In the genomic region with DNA sequence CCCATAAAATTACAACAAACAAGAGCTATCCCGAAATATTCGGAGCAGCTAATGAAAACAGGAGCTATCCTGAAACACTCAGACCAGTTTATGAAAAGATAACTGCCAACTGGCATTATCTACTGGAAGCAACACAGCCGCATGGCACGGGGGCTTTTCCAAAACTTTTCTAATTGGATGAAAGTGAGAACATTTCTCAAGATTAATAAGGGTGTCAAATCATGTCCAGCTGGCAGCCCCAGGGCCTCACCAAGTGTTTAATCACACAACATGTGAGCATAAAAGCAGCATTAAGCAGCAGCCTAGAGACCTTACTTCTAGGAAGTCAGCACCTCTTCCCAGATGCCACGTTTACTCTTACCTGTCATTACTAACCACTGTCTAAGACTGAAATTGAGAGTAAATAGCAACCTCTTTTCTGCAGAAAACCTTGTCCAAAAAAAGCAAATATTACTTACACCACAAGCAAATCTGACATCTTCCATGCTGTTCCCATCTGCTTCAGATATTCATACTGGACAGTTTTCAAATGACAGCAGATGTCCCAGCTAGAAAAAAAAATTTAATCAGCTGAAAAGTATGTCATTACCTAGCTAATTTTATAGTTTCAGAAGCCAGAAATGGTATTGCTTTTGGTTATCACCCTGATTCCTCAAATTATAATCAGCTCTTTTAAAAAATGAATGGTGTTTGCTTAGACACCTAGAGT, we compare ENCODE assay signal across 16 cellular contexts.
DNase-seq lines count a peak whose midpoint lies in the region; ATAC-seq, FAIRE-seq and TF ChIP-seq lines count a peak whose summit lies in the region.
"Had no signal": no experiment of that assay in that cellular context is flagged by ENCODE, and none has a peak within 500 bp of the region (broad histone marks: within the 10 kb centered on the region; RNA-seq: fewer than 3 reads in every experiment).

No MANE protein-coding gene starts in this region.

- no peak overlapping the region for H3K27ac ChIP-seq in WERI-Rb-1
- no peak overlapping the region for H3K27ac ChIP-seq in thyroid gland
- H3K27ac ChIP-seq: BLaER1 had no signal

- H3K9me3 Mint-ChIP-seq in activated T-helper 1 cell treated with anti-CD3 and anti-CD28 coated beads, Interleukin-12 subunit alpha, Interleukin-12 subunit beta, Interleukin-2, Interleukin-4 antibody, amounts not matched to agents 30 ng/mL and 10 ng/mL and 1 ng/mL, durations not matched to agents 14 hours and 24 hours and 36 hours = peaks cover 3% of the 10 kb centered on the region

- no peak for DNase-seq in D721Med (ENCODE audit: insufficient read length, low spot score)
- DNase-seq in NCI-H1694 treated with DMSO at 0.1 percent for 48 hours (lab: John Stamatoyannopoulos, UW) = peak; percentile 79
- DNase-seq in WERI-Rb-1 = peak; percentile 38
- DNase-seq in thyroid gland = no peak
- DNase-seq in activated T-helper 1 cell treated with anti-CD3 and anti-CD28 coated beads, Interleukin-12 subunit alpha, Interleukin-12 subunit beta, Interleukin-2, Interleukin-4 antibody, amounts not matched to agents 30 ng/mL and 10 ng/mL and 1 ng/mL, durations not matched to agents 14 hours and 24 hours and 36 hours (ENCODE audit: low spot score) = no peak
- DNase-seq: CD8-positive, alpha-beta T cell; GF-D8; NCI-H1105 treated with DMSO at 0.1 percent for 48 hours; NCI-H187 treated with DMSO at 0.1 percent for 48 hours; NCI-H748 treated with DMSO at 0.1 percent for 48 hours had no signal

- no peaks in the 10 kb centered on the region for H3K36me3 Mint-ChIP-seq in activated T-helper 1 cell treated with anti-CD3 and anti-CD28 coated beads, Interleukin-12 subunit alpha, Interleukin-12 subunit beta, Interleukin-2, Interleukin-4 antibody, amounts not matched to agents 30 ng/mL and 10 ng/mL and 1 ng/mL, durations not matched to agents 14 hours and 24 hours and 36 hours (ENCODE audit: low read depth)
- H3K36me3 Mint-ChIP-seq: CD8-positive, alpha-beta T cell had no signal

- intact Hi-C loops in thyroid gland (cut with DNase I) = no loop called here
- intact Hi-C loops in activated T-helper 1 cell treated with anti-CD3 and anti-CD28 coated beads, Interleukin-12 subunit alpha, Interleukin-12 subunit beta, Interleukin-2, Interleukin-4 antibody, amounts not matched to agents 30 ng/mL and 10 ng/mL and 1 ng/mL, durations not matched to agents 14 hours and 24 hours and 36 hours (cut with micrococcal nuclease) = no loop called here

- 65 to 81% methylated on average over 5 of the region's 5 CpGs for WGBS in thyroid gland, 2 donors

- H3K36me3 ChIP-seq in WERI-Rb-1 = no peaks in the 10 kb centered on the region
- H3K36me3 ChIP-seq in thyroid gland = no peaks in the 10 kb centered on the region
- H3K36me3 ChIP-seq: BLaER1 had no signal

- ATAC-seq in HG02981 (IDR thresholded peaks at IDR 0.05; ENCODE audit: unreplicated experiment) (no peak), HG03045 (IDR thresholded peaks at IDR 0.05; ENCODE audit: unreplicated experiment) (no peak)
- ATAC-seq: CD8-positive, alpha-beta T cell had no signal

- H3K9me3 ChIP-seq in WERI-Rb-1 (ENCODE audit: severe bottlenecking) = no peaks in the 10 kb centered on the region
- H3K9me3 ChIP-seq in thyroid gland = no peaks in the 10 kb centered on the region
- H3K9me3 ChIP-seq: BLaER1 had no signal

- H3K4me1 ChIP-seq in thyroid gland = no peaks in the 10 kb centered on the region
- H3K4me1 ChIP-seq: BLaER1 had no signal

- H3K4me3 ChIP-seq in WERI-Rb-1 (ENCODE audit: low read depth, low read length) (no peak overlapping the region), thyroid gland (replicated peaks in 1 of 3) (no peak overlapping the region)
- H3K4me3 ChIP-seq: BLaER1 had no signal

- TF ChIP-seq CTCF in D721Med (IDR thresholded peaks at IDR 0.05; ENCODE audit: insufficient read depth, missing control alignments) (no peak), WERI-Rb-1 (IDR thresholded peaks at IDR 0.05; ENCODE audit: low read depth, low read length) (no peak), thyroid gland (IDR thresholded peaks at IDR 0.05) (no peak)

- FAIRE-seq in D721Med (lab: Jason Lieb, UNC) (peak; percentile 84), islet of Langerhans (lab: Jason Lieb, UNC) (peak; percentile 99)
- FAIRE-seq: GM12892 had no signal

- H3K27me3 ChIP-seq in WERI-Rb-1 (ENCODE audit: insufficient read depth, low read depth, severe bottlenecking) = no peaks in the 10 kb centered on the region
- H3K27me3 ChIP-seq in thyroid gland = no peaks in the 10 kb centered on the region
- H3K27me3 ChIP-seq: BLaER1 had no signal

- H3K4me3 Mint-ChIP-seq in activated T-helper 1 cell treated with anti-CD3 and anti-CD28 coated beads, Interleukin-12 subunit alpha, Interleukin-12 subunit beta, Interleukin-2, Interleukin-4 antibody, amounts not matched to agents 30 ng/mL and 10 ng/mL and 1 ng/mL, durations not matched to agents 14 hours and 24 hours and 36 hours = no peak overlapping the region
- H3K4me3 Mint-ChIP-seq: CD8-positive, alpha-beta T cell; IgD-negative memory B cell had no signal

- no peak overlapping the region for H3K27ac Mint-ChIP-seq in activated T-helper 1 cell treated with anti-CD3 and anti-CD28 coated beads, Interleukin-12 subunit alpha, Interleukin-12 subunit beta, Interleukin-2, Interleukin-4 antibody, amounts not matched to agents 30 ng/mL and 10 ng/mL and 1 ng/mL, durations not matched to agents 14 hours and 24 hours and 36 hours
- H3K27ac Mint-ChIP-seq: CD8-positive, alpha-beta T cell; IgD-negative memory B cell had no signal

- no peak for TF ChIP-seq POLR2A in thyroid gland (IDR thresholded peaks at IDR 0.05)

- H3K4me1 Mint-ChIP-seq in activated T-helper 1 cell treated with anti-CD3 and anti-CD28 coated beads, Interleukin-12 subunit alpha, Interleukin-12 subunit beta, Interleukin-2, Interleukin-4 antibody, amounts not matched to agents 30 ng/mL and 10 ng/mL and 1 ng/mL, durations not matched to agents 14 hours and 24 hours and 36 hours (ENCODE audit: low read depth) = no peaks in the 10 kb centered on the region
- H3K4me1 Mint-ChIP-seq: IgD-negative memory B cell had no signal

- H3K27me3 Mint-ChIP-seq in activated T-helper 1 cell treated with anti-CD3 and anti-CD28 coated beads, Interleukin-12 subunit alpha, Interleukin-12 subunit beta, Interleukin-2, Interleukin-4 antibody, amounts not matched to agents 30 ng/mL and 10 ng/mL and 1 ng/mL, durations not matched to agents 14 hours and 24 hours and 36 hours (ENCODE audit: insufficient read depth) = no peaks in the 10 kb centered on the region
- H3K27me3 Mint-ChIP-seq: IgD-negative memory B cell had no signal

Comparison
In these comparisons a context has a peak if more than half of its experiments do, and no peak if none do; other contexts are left out.
1. DNase-seq: peak in NCI-H1694 treated with DMSO at 0.1 percent for 48 hours (single experiment) and WERI-Rb-1 (single experiment); none in D721Med (single experiment), thyroid gland (0 of 2) and activated T-helper 1 cell treated with anti-CD3 and anti-CD28 coated beads, Interleukin-12 subunit alpha, Interleukin-12 subunit beta, Interleukin-2, Interleukin-4 antibody, amounts not matched to agents 30 ng/mL and 10 ng/mL and 1 ng/mL, durations not matched to agents 14 hours and 24 hours and 36 hours (single experiment).